In the genomic region with DNA sequence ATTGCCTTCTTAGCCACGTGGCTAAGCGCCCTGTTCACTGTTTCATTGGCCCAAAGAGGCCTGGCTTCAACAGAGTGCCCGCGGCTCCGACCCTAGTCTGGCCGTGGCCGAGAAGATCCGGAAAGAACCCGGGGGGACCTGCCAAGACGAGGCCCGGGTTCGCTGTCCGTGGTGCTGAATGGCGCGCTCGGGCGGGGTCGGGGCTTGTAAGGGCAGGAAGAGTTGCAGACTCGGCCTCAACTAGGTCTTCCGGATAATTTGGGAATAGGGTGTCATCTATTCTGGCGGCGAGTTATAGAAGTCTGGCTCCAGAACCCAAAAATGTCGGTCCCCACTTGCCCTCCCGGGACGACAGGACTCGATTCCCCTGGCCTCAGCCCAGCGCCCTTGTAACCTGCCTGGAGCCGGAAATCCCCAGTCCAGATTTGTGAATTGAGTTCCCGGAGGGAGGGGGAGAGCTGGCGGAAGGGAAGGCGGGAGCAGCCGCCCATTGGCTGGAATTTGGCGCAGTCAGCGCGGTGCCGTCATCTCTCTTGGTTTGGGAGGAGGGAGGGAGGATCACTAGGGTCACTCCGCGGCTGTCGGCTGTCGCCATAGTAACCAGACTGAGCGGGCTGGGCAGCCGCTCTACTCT, we compare ENCODE assay signal across 8 cellular contexts. TPM values are rescaled to one million over a fixed set of nuclear protein-coding genes. Genes with fewer than 3 reads are reported as not detected.
A peak's percentile ranks its signal among the peaks of the same experiment; 100 is the strongest.
DNase-seq lines count a peak whose midpoint lies in the region; ATAC-seq lines count a peak whose summit lies in the region.

No MANE protein-coding gene starts in this region.

- H3K4me3 Mint-ChIP-seq in activated T-cell treated with anti-CD3 and anti-CD28 coated beads, Interleukin-2, amount 50 U/mL, for 4 hours = no peak overlapping the region

- peaks cover 79% of the 10 kb centered on the region for H3K27me3 Mint-ChIP-seq in activated T-cell treated with anti-CD3 and anti-CD28 coated beads, Interleukin-2, amount 50 U/mL, for 4 hours (ENCODE audit: low read depth)

- peaks cover 11% of the 10 kb centered on the region for H3K4me1 Mint-ChIP-seq in activated T-cell treated with anti-CD3 and anti-CD28 coated beads, Interleukin-2, amount 50 U/mL, for 4 hours (ENCODE audit: low read depth)

- no peaks in the 10 kb centered on the region for H3K9me3 Mint-ChIP-seq in activated T-cell treated with anti-CD3 and anti-CD28 coated beads, Interleukin-2, amount 50 U/mL, for 4 hours

- peak in 3 of 4 experiments; percentile 12 to 44 (median 35) for DNase-seq in activated CD4-positive, CD25-positive, alpha-beta regulatory T cell (lab: John Stamatoyannopoulos, UW)
- peak; percentile 95 for DNase-seq in NCI-H510A (lab: John Stamatoyannopoulos, UW)
- DNase-seq in activated T-cell treated with anti-CD3 and anti-CD28 coated beads, Interleukin-2, amount 50 U/mL, for 4 hours = peak; percentile 42
- DNase-seq in foreskin melanocyte = peak; percentile 34
- peak in 47 of 56 donors; percentile 7 to 84 (median 53) for DNase-seq in nucleus accumbens (lab: John Stamatoyannopoulos, UW)

- H3K36me3 Mint-ChIP-seq in activated T-cell treated with anti-CD3 and anti-CD28 coated beads, Interleukin-2, amount 50 U/mL, for 4 hours (ENCODE audit: insufficient read depth) = no peaks in the 10 kb centered on the region

- no peak for ATAC-seq in activated CD4-positive, CD25-positive, alpha-beta regulatory T cell treated with anti-CD3 and anti-CD28 coated beads, Interleukin-2, amount 50 U/mL, for 24 hours
- no peak for ATAC-seq in activated T-cell treated with anti-CD3 and anti-CD28 coated beads, Interleukin-2, amount 50 U/mL, for 4 hours
- ATAC-seq in HG03196 (IDR thresholded peaks at IDR 0.05; ENCODE audit: unreplicated experiment) (no peak), HG02623 (IDR thresholded peaks at IDR 0.05; ENCODE audit: unreplicated experiment) (no peak)

RNA-seq across cellular contexts. Expression of a gene that starts 3.5 kb away (rescaled TPM):
- not detected for total RNA-seq in activated T-cell treated with anti-CD3 and anti-CD28 coated beads, Interleukin-2, amount 50 U/mL, for 4 hours

RNA-seq across cellular contexts. Expression of a gene that starts 22.0 kb away (rescaled TPM):
- total RNA-seq in activated T-cell treated with anti-CD3 and anti-CD28 coated beads, Interleukin-2, amount 50 U/mL, for 4 hours = not detected

RNA-seq across cellular contexts. Expression of a gene that starts 30.2 kb away (rescaled TPM):
- not detected for total RNA-seq in activated T-cell treated with anti-CD3 and anti-CD28 coated beads, Interleukin-2, amount 50 U/mL, for 4 hours

Comparison
In these comparisons a context has a peak if more than half of its experiments do, and no peak if none do; other contexts are left out.
1. DNase-seq: peak in every context shown above with its lines; median percentile 95 in NCI-H510A; 53 in nucleus accumbens; 42 in activated T-cell treated with anti-CD3 and anti-CD28 coated beads, Interleukin-2, amount 50 U/mL, for 4 hours; 35 in activated CD4-positive, CD25-positive, alpha-beta regulatory T cell; 34 in foreskin melanocyte.